7 cellular contexts compared by ENCODE assay signal in genomic region chr3:183099838-183100204, GRCh38. TPM values are rescaled to one million over a fixed set of nuclear protein-coding genes. Genes with fewer than 3 reads are reported as not detected.
A peak's percentile ranks its signal among the peaks of the same experiment; 100 is the strongest.
DNase-seq lines count a peak whose midpoint lies in the region; ATAC-seq and TF ChIP-seq lines count a peak whose summit lies in the region.

No MANE protein-coding gene starts in this region.

- peak; percentile 3 for ATAC-seq in GM21447 (IDR thresholded peaks at IDR 0.05; ENCODE audit: unreplicated experiment)

- H3K4me3 ChIP-seq in OCI-LY7 (ENCODE audit: low read depth, low read length, poor library complexity, severe bottlenecking), result peak overlapping the region; percentile 82
- H3K4me3 ChIP-seq in fibroblast of mammary gland (ENCODE audit: control insufficient read depth, low read depth, low read length), result peak overlapping the region; percentile 91
- H3K4me3 ChIP-seq in spleen, result peak overlapping the region; percentile 86 to 99 (median 96)

- CTCF ChIA-PET in OCI-LY7 (lab: Charles Lee; ENCODE audit: unreplicated experiment), result no interaction called here

- no peaks in the 10 kb centered on the region for H4K20me1 ChIP-seq in OCI-LY7 (ENCODE audit: insufficient read depth, low read length)

- peaks cover 20% of the 10 kb centered on the region for H3K4me1 ChIP-seq in OCI-LY7 (ENCODE audit: insufficient read depth, low read length, poor library complexity, severe bottlenecking)
- H3K4me1 ChIP-seq in spleen, result peaks cover 9 to 35% (median 24%) of the 10 kb centered on the region in 6 donors

- peak overlapping the region; percentile 81 for H3K4me2 ChIP-seq in OCI-LY7 (ENCODE audit: low read length)

- no peaks in the 10 kb centered on the region for H3K9me2 ChIP-seq in OCI-LY7 (ENCODE audit: insufficient read depth, low read length)

- H3K27me3 ChIP-seq in spleen (replicated peaks in 1 of 7), result no peaks in the 10 kb centered on the region

- BruUV-seq in OCI-LY7 (replicated peaks; lab: Mats Ljungman, UMichigan), result TSS peak; percentile 98

- peaks cover 23% of the 10 kb centered on the region for H3K36me3 ChIP-seq in OCI-LY7 (ENCODE audit: insufficient read depth, low read length)
- H3K36me3 ChIP-seq in spleen, result peaks cover 0 to 9% (median 0%) of the 10 kb centered on the region in 6 donors

- TF ChIP-seq CTCF in OCI-LY7 (conservative IDR thresholded peaks at IDR 0.05; ENCODE audit: low read length) (no peak), fibroblast of mammary gland (conservative IDR thresholded peaks at IDR 0.05; ENCODE audit: control insufficient read depth, insufficient read depth, low read depth, low read length) (no peak), spleen (IDR thresholded peaks at IDR 0.05 in 8 of 11, conservative IDR thresholded peaks at IDR 0.05 in 3 of 11) (no peak)

- WGBS in spleen, 5 donors, result 0 to 11% (median 4%) methylated on average over 1 of the region's 1 CpG

- DNase-seq in OCI-LY7 (ENCODE audit: low spot score) (no peak), fibroblast of mammary gland (ENCODE audit: low read depth) (no peak), spleen (no peak), amygdala (lab: John Stamatoyannopoulos, UW) (no peak), T-helper 9 cell (no peak), hippocampal formation (lab: John Stamatoyannopoulos, UW) (no peak)

- POLR2A ChIA-PET in OCI-LY7 (lab: Charles Lee), result interaction anchor here (0.6 to 2.3 kb wide), 4 partner anchors 13 to 846 kb away, joined by 3 to 8 read pairs (median 5); no protein-coding TSS in a partner anchor

- peaks cover 33% of the 10 kb centered on the region for H3K79me2 ChIP-seq in OCI-LY7 (ENCODE audit: insufficient read depth, low read depth, low read length)

- intact Hi-C loops in OCI-LY7 (cut with micrococcal nuclease; ENCODE audit: unreplicated experiment), result loop anchor here (1.0 to 5.0 kb wide), 4 partner anchors 16 to 188 kb away; no protein-coding TSS in a partner anchor
- intact Hi-C loops in spleen (cut with DNase I; ENCODE audit: low total_unique reads), result no loop called here

- peak overlapping the region; percentile 75 for H3K27ac ChIP-seq in OCI-LY7 (ENCODE audit: low read depth, low read length, poor library complexity, severe bottlenecking)
- H3K27ac ChIP-seq in spleen, result peak overlapping the region; percentile 73 to 93 (median 88)

- peak overlapping the region; percentile 65; the same call in 1 of the 2 replicates for H2AFZ ChIP-seq in OCI-LY7 (ENCODE audit: low read length)

- TF ChIP-seq POLR2A in spleen (IDR thresholded peaks at IDR 0.05), result no peak

- H3K9me3 ChIP-seq in OCI-LY7 (ENCODE audit: low read length) (no peaks in the 10 kb centered on the region), spleen (no peaks in the 10 kb centered on the region)

RNA-seq across cellular contexts. Expression of gene MCCC1, which starts 0.5 kb away (rescaled TPM):
- 29.9 and 39.9 TPM in 2 replicates for total RNA-seq in OCI-LY7 (2014; rRNA removed; shearing (Covaris generic))
- total RNA-seq in OCI-LY7 (2022) (55.2 and 57.5 TPM in 2 replicates), spleen (10 to 100 TPM; 18.6 to 96.1 (median 27.8) TPM)
- polyA plus RNA-seq in spleen, result 10 to 100 TPM; 26.9 to 46.7 (median 29.7) TPM
